Comparison of ENCODE assay signal across 1 cellular context in genomic region chr22:44758970-44759365, GRCh38.
TF ChIP-seq lines count a peak whose summit lies in the region.

No MANE protein-coding gene starts in this region.

TF ChIP-seq in GM23338, 12 proteins besides CTCF, POLR2A, EP300 and RAD21 (continued from another document):
- TF ChIP-seq REST (IDR thresholded peaks at IDR 0.05; ENCODE audit: unreplicated experiment) (no peak), JUNB (IDR thresholded peaks at IDR 0.05; ENCODE audit: unreplicated experiment) (no peak), POLR2AphosphoS5 (IDR thresholded peaks at IDR 0.05; ENCODE audit: low read depth) (no peak), ETS1 (IDR thresholded peaks at IDR 0.05) (no peak), ZNF462 (CRISPR knock-in tag; IDR thresholded peaks at IDR 0.05) (no peak)
